In the genomic region with DNA sequence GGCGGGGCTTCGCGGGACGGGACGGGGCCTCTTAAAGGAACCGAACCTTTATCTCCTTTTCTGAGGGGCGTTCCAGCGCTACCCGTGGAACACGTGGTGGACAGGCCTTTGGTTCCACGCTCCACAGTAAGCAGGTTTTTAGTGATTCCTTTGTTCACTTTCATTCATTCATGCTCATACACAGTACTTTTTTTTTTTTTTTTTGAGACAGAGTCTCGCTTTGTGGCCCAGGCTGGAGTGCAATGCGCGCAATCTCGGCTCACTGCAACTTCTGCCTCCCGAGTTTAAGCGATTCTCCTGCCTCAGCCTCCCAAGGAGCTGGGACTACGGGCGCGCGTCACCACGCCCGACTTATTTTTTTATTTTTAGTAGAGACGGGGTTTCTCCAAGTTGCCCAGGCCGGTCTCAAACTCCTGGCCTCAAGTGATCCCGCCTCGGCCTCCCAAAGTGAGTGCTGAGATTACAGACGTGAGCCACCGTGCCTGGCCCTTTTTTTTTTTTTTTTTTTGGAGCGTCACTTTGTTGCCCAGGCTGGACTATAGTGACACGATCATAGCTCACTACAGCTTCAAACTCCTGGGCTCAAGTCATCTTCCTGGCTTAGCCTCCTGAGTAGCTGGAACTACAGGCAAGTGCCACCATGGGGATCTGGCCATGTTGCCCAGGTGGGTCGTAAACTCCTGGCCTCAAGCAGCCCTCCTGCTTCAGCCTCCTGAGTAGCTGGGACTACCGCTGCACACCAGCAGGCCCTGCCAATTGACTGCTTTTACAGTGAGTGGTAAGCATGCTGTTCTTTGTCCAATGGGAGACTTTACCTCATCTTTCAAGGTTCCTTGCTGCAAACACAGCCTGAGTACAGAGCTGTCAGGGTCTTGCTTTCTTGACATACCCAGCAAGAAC, we compare ENCODE assay signal across 8 cellular contexts. TPM values are rescaled to one million over a fixed set of nuclear protein-coding genes. Genes with fewer than 3 reads are reported as not detected.
A peak's percentile ranks its signal among the peaks of the same experiment; 100 is the strongest.
DNase-seq lines count a peak whose midpoint lies in the region; ATAC-seq and TF ChIP-seq lines count a peak whose summit lies in the region.

No MANE protein-coding gene starts in this region.

- H3K9me3 ChIP-seq in HUES6 (ENCODE audit: control insufficient read depth, insufficient read depth, low read depth, low read length) (no peaks in the 10 kb centered on the region), mammary epithelial cell (replicated peaks; ENCODE audit: insufficient read depth, low read length) (no peaks in the 10 kb centered on the region), mucosa of descending colon (no peaks in the 10 kb centered on the region)

- dilution Hi-C loops in mammary epithelial cell (cut with HindIII; ENCODE audit: low sequenced_read_pairs): no loop called here

- H3K4me1 ChIP-seq in HUES6 (ENCODE audit: control insufficient read depth, insufficient read depth, low read length): peaks cover 33% of the 10 kb centered on the region
- H3K4me1 ChIP-seq in mammary epithelial cell (ENCODE audit: insufficient read depth, low read length): peaks cover 10% of the 10 kb centered on the region
- peaks cover 13% of the 10 kb centered on the region for H3K4me1 ChIP-seq in mucosa of descending colon (ENCODE audit: low read depth)

- POLR2A ChIA-PET in AG04449 (lab: Yijun Ruan, JAX): interaction anchor here (0.6 kb wide), 1 partner anchor 428 kb away, joined by 5 read pairs; no protein-coding TSS in a partner anchor

- TF ChIP-seq CTCF in AG04449 (IDR thresholded peaks at IDR 0.05; ENCODE audit: insufficient read depth, low read length, missing control alignments): no peak
- no peak for TF ChIP-seq CTCF in mammary epithelial cell (conservative IDR thresholded peaks at IDR 0.05 in 1 of 2, IDR thresholded peaks at IDR 0.05 in 1 of 2; ENCODE audit: extremely low read depth in 1 of 2, insufficient read depth in 1 of 2, low read depth in 1 of 2, low read length in 2 of 2)
- no peak for TF ChIP-seq CTCF in mucosa of descending colon (IDR thresholded peaks at IDR 0.05)

- H3K27me3 ChIP-seq in HUES6 (ENCODE audit: control insufficient read depth, insufficient read depth, low read length) (no peaks in the 10 kb centered on the region), mammary epithelial cell (ENCODE audit: insufficient read depth, low read length) (no peaks in the 10 kb centered on the region)

- peaks cover 25% of the 10 kb centered on the region for H3K36me3 ChIP-seq in HUES6 (ENCODE audit: control insufficient read depth, insufficient read depth, low read length)
- peaks cover 10% of the 10 kb centered on the region for H3K36me3 ChIP-seq in mammary epithelial cell (ENCODE audit: insufficient read depth, low read length)
- no peaks in the 10 kb centered on the region for H3K36me3 ChIP-seq in mucosa of descending colon (ENCODE audit: low read depth)

- H3K4me3 ChIP-seq in AG04449 (ENCODE audit: low read depth, low read length) (peak overlapping the region; percentile 88), HUES6 (ENCODE audit: low read depth, low read length) (peak overlapping the region; percentile 94), mammary epithelial cell (replicated peaks in 1 of 3; ENCODE audit: insufficient read depth in 1 of 3, low read depth in 2 of 3, low read length in 3 of 3) (peak overlapping the region; percentile 47 to 98 (median 62)), mucosa of descending colon (peak overlapping the region; percentile 23)

- no peak for ATAC-seq in mucosa of descending colon
- no peak for ATAC-seq in GM21390 (IDR thresholded peaks at IDR 0.05; ENCODE audit: unreplicated experiment)

- H2AFZ ChIP-seq in mammary epithelial cell (ENCODE audit: low read depth, low read length): peak overlapping the region; percentile 88

- intact Hi-C loops in mammary epithelial cell (cut with micrococcal nuclease): no loop called here
- intact Hi-C loops in mucosa of descending colon (cut with DNase I, micrococcal nuclease): loop anchor here in 1 of 2 donors (10.0 kb wide), 2 partner anchors 203 to 253 kb away; a partner anchor contains a TSS

- H3K79me2 ChIP-seq in mammary epithelial cell (ENCODE audit: insufficient read depth, low read length): peaks cover 14% of the 10 kb centered on the region

- H3K4me2 ChIP-seq in mammary epithelial cell (ENCODE audit: insufficient read depth, low read depth, low read length): peak overlapping the region; percentile 88

- WGBS in mammary epithelial cell (ENCODE audit: low coverage, missing lambda C conversion rate): 61% methylated on average over 24 of the region's 33 CpGs

- CTCF ChIA-PET in AG04449 (lab: Yijun Ruan, JAX) (interaction anchor here (0.6 to 9.9 kb wide), 13 partner anchors 8 to 496 kb away, joined by 3 to 387 read pairs (median 4); a partner anchor contains a TSS), mammary epithelial cell (lab: Charles Lee; ENCODE audit: low non-redundant PET) (interaction anchor here (0.5 to 0.7 kb wide), 6 partner anchors 17 to 526 kb away, joined by 3 to 7 read pairs (median 3); no protein-coding TSS in a partner anchor)

- H3K9ac ChIP-seq in HUES6 (ENCODE audit: low read length) (peak overlapping the region; percentile 94), mammary epithelial cell (ENCODE audit: insufficient read depth, low read length) (peak overlapping the region; percentile 19)

- no TSS peak for BruUV-seq in mammary epithelial cell (replicated peaks; lab: Mats Ljungman, UMichigan)

- H4K20me1 ChIP-seq in mammary epithelial cell (ENCODE audit: insufficient read depth, low read length): no peaks in the 10 kb centered on the region

- in situ Hi-C loops in mammary epithelial cell (cut with MboI; ENCODE audit: low sequenced_read_pairs in 2 of 2): no loop called here

- H3K27ac ChIP-seq in HUES6 (ENCODE audit: low read depth, low read length) (peak overlapping the region; percentile 90; the same call in 1 of the 2 replicates), mammary epithelial cell (ENCODE audit: insufficient read depth, low read depth, low read length) (peak overlapping the region; percentile 31)

- DNase-seq in AG04449 (ENCODE audit: low read depth, low spot score): no peak
- DNase-seq in mammary epithelial cell: no peak
- DNase-seq in mucosa of descending colon: no peak
- DNase-seq in NCI-H146 (lab: John Stamatoyannopoulos, UW): no peak
- DNase-seq in C1 segment of cervical spinal cord (lab: John Stamatoyannopoulos, UW): no peak
- no peak for DNase-seq in NCI-H345 treated with DMSO at 0.1 percent for 48 hours (lab: John Stamatoyannopoulos, UW; ENCODE audit: unreplicated experiment)

RNA-seq across cellular contexts. Expression of a gene that starts 0.5 kb away (rescaled TPM):
- total RNA-seq in mammary epithelial cell (10 to 100 TPM in 1 of 2 donors, under 1 TPM in 1; 0.50 to 20.0 TPM), mucosa of descending colon (10 to 100 TPM in 1 of 3 donors, 1 to 10 TPM in 2; 3.2 to 18.8 (median 7.5) TPM)
- polyA plus RNA-seq in mammary epithelial cell: 38.2 TPM
- polyA minus RNA-seq in mammary epithelial cell: 24.8 TPM

RNA-seq across cellular contexts. Expression of a gene that starts 20.8 kb away (rescaled TPM):
- total RNA-seq in mammary epithelial cell: under 1 TPM; under 0.01 to 0.21 TPM
- 0.07 TPM for polyA plus RNA-seq in mammary epithelial cell
- not detected for polyA minus RNA-seq in mammary epithelial cell
- total RNA-seq in mucosa of descending colon: under 1 TPM; 0.22 to 0.94 (median 0.55) TPM

RNA-seq across cellular contexts. Expression of a gene that starts 21.8 kb away (rescaled TPM):
- total RNA-seq in mammary epithelial cell (1 to 10 TPM in 1 of 2 donors, under 1 TPM in 1; 0.73 to 1.7 TPM), mucosa of descending colon (1 to 10 TPM in 1 of 3 donors, under 1 TPM in 2; 0.23 to 1.6 (median 0.41) TPM)
- 0.70 TPM for polyA plus RNA-seq in mammary epithelial cell
- not detected for polyA minus RNA-seq in mammary epithelial cell

RNA-seq across cellular contexts. Expression of a gene that starts 32.6 kb away (rescaled TPM):
- not detected for total RNA-seq in mammary epithelial cell
- polyA plus RNA-seq in mammary epithelial cell: not detected
- not detected for polyA minus RNA-seq in mammary epithelial cell
- not detected for total RNA-seq in mucosa of descending colon

Comparison
In these comparisons a context has a peak if more than half of its experiments do, and no peak if none do; other contexts are left out.
1. H3K4me3 ChIP-seq: peak in every context shown above with its lines; median percentile 94 in HUES6; 88 in AG04449; 62 in mammary epithelial cell; 23 in mucosa of descending colon.